In the genomic region with DNA sequence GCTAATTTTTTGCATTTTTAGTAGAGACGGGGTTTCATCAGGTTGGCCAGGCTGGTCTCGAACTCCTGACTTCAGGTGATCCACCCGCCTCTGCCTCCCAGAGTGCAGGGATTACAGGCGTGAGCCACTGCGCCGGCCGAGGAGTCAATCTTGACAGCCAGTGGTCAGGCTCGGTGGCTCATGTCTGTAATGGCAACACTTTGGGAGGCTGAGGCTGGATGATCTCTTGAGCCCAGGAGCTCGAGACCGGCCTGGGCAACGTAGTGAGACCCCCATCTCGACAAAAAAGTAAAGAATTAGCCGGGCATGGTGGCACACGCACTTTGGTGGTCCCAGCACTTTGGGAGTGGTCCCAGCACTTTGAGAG, we compare ENCODE assay signal across 10 cellular contexts. TPM values are rescaled to one million over a fixed set of nuclear protein-coding genes. Genes with fewer than 3 reads are reported as not detected.
DNase-seq lines count a peak whose midpoint lies in the region; ATAC-seq and TF ChIP-seq lines count a peak whose summit lies in the region.
"Had no signal": no experiment of that assay in that cellular context is flagged by ENCODE, and none has a peak within 500 bp of the region (broad histone marks: within the 10 kb centered on the region; RNA-seq: fewer than 3 reads in every experiment).

No MANE protein-coding gene starts in this region.

- peaks cover 12% of the 10 kb centered on the region for H3K36me3 Mint-ChIP-seq in activated CD8-positive, alpha-beta memory T cell treated with anti-CD3 and anti-CD28 coated beads, Interleukin-2, amount 10 ng/mL, durations not matched to agents 7 days and 5 days

- TF ChIP-seq CTCF in astrocyte of the cerebellum (IDR thresholded peaks at IDR 0.05; ENCODE audit: low read depth, low read length, missing control alignments): no peak
- TF ChIP-seq CTCF in liver (IDR thresholded peaks at IDR 0.05; ENCODE audit: low read depth, low read length, missing input control): no peak
- no peak for TF ChIP-seq CTCF in thyroid gland (IDR thresholded peaks at IDR 0.05)

- ATAC-seq in activated CD8-positive, alpha-beta memory T cell treated with anti-CD3 and anti-CD28 coated beads, Interleukin-2, amount 10 ng/mL, durations not matched to agents 7 days and 5 days: no peak
- no peak for ATAC-seq in HG03342 (IDR thresholded peaks at IDR 0.05; ENCODE audit: unreplicated experiment)

- no peak for TF ChIP-seq POLR2A in thyroid gland (IDR thresholded peaks at IDR 0.05)

- H3K9me3 Mint-ChIP-seq in activated CD8-positive, alpha-beta memory T cell treated with anti-CD3 and anti-CD28 coated beads, Interleukin-2, amount 10 ng/mL, durations not matched to agents 7 days and 5 days (ENCODE audit: low read depth): no peaks in the 10 kb centered on the region

- peaks cover 3% of the 10 kb centered on the region for H3K27me3 Mint-ChIP-seq in activated CD8-positive, alpha-beta memory T cell treated with anti-CD3 and anti-CD28 coated beads, Interleukin-2, amount 10 ng/mL, durations not matched to agents 7 days and 5 days

- H3K4me3 ChIP-seq in astrocyte of the cerebellum (ENCODE audit: low read depth, low read length): peak overlapping the region; percentile 75
- H3K4me3 ChIP-seq in liver (ENCODE audit: low read depth in 1 of 3, low read length in 3 of 3): peak overlapping the region; percentile 82 to 95 (median 92)
- H3K4me3 ChIP-seq in thyroid gland (replicated peaks in 1 of 3): peak overlapping the region in 2 of 3 donors; percentile 83 to 86

- TF ChIP-seq RAD21 in liver (IDR thresholded peaks at IDR 0.05): no peak

- H3K27ac ChIP-seq in liver (ENCODE audit: low read depth in 1 of 2, low read length in 2 of 2): peak overlapping the region; percentile 83 to 95
- peak overlapping the region; percentile 80 to 86 (median 86) for H3K27ac ChIP-seq in thyroid gland

- H3K27ac Mint-ChIP-seq in activated CD8-positive, alpha-beta memory T cell treated with anti-CD3 and anti-CD28 coated beads, Interleukin-2, amount 10 ng/mL, durations not matched to agents 7 days and 5 days: peak overlapping the region; percentile 78

- H3K9me3 ChIP-seq in liver (ENCODE audit: control insufficient read depth in 4 of 4, low read length in 3 of 4) (no peaks in the 10 kb centered on the region), thyroid gland (no peaks in the 10 kb centered on the region)

- H3K4me1 Mint-ChIP-seq in activated CD8-positive, alpha-beta memory T cell treated with anti-CD3 and anti-CD28 coated beads, Interleukin-2, amount 10 ng/mL, durations not matched to agents 7 days and 5 days: peaks cover 44% of the 10 kb centered on the region

- in situ Hi-C loops in astrocyte of the cerebellum (cut with HindIII; ENCODE audit: low sequenced_read_pairs): no loop called here

- no peaks in the 10 kb centered on the region for H3K27me3 ChIP-seq in liver (ENCODE audit: control insufficient read depth in 4 of 4, insufficient read depth in 4 of 4, low read length in 3 of 4)
- H3K27me3 ChIP-seq in thyroid gland: no peaks in the 10 kb centered on the region

- CTCF ChIA-PET in activated CD8-positive, alpha-beta memory T cell treated with anti-CD3 and anti-CD28 coated beads, Interleukin-2, amount 10 ng/mL, durations not matched to agents 7 days and 5 days (lab: Charles Lee): interaction anchor here (0.6 to 8.3 kb wide), 4 partner anchors 16 to 421 kb away, joined by 3 to 73 read pairs (median 4); a partner anchor contains a TSS

- intact Hi-C loops in thyroid gland (cut with DNase I): no loop called here

- H3K4me3 Mint-ChIP-seq in activated CD8-positive, alpha-beta memory T cell treated with anti-CD3 and anti-CD28 coated beads, Interleukin-2, amount 10 ng/mL, durations not matched to agents 7 days and 5 days: peak overlapping the region; percentile 89

- H3K9ac ChIP-seq in liver (ENCODE audit: low read depth in 1 of 2, low read length in 2 of 2): peak overlapping the region in 1 of 2 donors; percentile 74

- H3K4me1 ChIP-seq in liver (ENCODE audit: control insufficient read depth in 4 of 4, insufficient read depth in 4 of 4, low read length in 3 of 4) (peaks cover 6 to 17% (median 12%) of the 10 kb centered on the region in 4 donors), thyroid gland (peaks cover 16 to 57% of the 10 kb centered on the region in 2 donors)

- 58% methylated on average over 14 of the region's 14 CpGs for WGBS in liver
- WGBS in thyroid gland, 2 donors: 56 to 62% methylated on average over 11 to 12 of the region's 14 CpGs

- H3K36me3 ChIP-seq in liver (ENCODE audit: control insufficient read depth in 4 of 4, insufficient read depth in 3 of 4, low read depth in 1 of 4, low read length in 3 of 4) (peaks cover 0 to 3% (median under 1%) of the 10 kb centered on the region in 4 donors), thyroid gland (no peaks in the 10 kb centered on the region)

- DNase-seq in activated CD8-positive, alpha-beta memory T cell treated with anti-CD3 and anti-CD28 coated beads, Interleukin-2, amount 10 ng/mL, durations not matched to agents 7 days and 5 days: no peak
- no peak for DNase-seq in activated CD8-positive, alpha-beta memory T cell treated with anti-CD3 and anti-CD28 coated beads, Interleukin-2, amount 50 U/mL, for 4 hours
- DNase-seq in astrocyte of the cerebellum (ENCODE audit: low read depth): no peak
- no peak for DNase-seq in thyroid gland
- no peak for DNase-seq in iPS-NIHi11 (ENCODE audit: low spot score)
- no peak for DNase-seq in EL
- DNase-seq: kidney glomerular epithelial cell, NCI-H2029 treated with DMSO at 0.1 percent for 48 hours had no signal

TF ChIP-seq in liver, 16 proteins besides CTCF, POLR2A, EP300 and RAD21:
- TF ChIP-seq FOXA1 (IDR thresholded peaks at IDR 0.05) (no peak), HNF4G (IDR thresholded peaks at IDR 0.05) (no peak), FOXA2 (IDR thresholded peaks at IDR 0.05) (no peak), NR2F2 (IDR thresholded peaks at IDR 0.05) (no peak), HNF4A (conservative IDR thresholded peaks at IDR 0.05) (no peak), JUND (IDR thresholded peaks at IDR 0.05) (no peak), SP1 (IDR thresholded peaks at IDR 0.05) (no peak), GABPA (IDR thresholded peaks at IDR 0.05 in 1 of 2, conservative IDR thresholded peaks at IDR 0.05 in 1 of 2) (no peak), TAF1 (conservative IDR thresholded peaks at IDR 0.05) (no peak), YY1 (IDR thresholded peaks at IDR 0.05) (no peak), RXRA (IDR thresholded peaks at IDR 0.05) (no peak), EGR1 (IDR thresholded peaks at IDR 0.05; ENCODE audit: low read depth in 2 of 2) (no peak)
- TF ChIP-seq, protein P1, sequence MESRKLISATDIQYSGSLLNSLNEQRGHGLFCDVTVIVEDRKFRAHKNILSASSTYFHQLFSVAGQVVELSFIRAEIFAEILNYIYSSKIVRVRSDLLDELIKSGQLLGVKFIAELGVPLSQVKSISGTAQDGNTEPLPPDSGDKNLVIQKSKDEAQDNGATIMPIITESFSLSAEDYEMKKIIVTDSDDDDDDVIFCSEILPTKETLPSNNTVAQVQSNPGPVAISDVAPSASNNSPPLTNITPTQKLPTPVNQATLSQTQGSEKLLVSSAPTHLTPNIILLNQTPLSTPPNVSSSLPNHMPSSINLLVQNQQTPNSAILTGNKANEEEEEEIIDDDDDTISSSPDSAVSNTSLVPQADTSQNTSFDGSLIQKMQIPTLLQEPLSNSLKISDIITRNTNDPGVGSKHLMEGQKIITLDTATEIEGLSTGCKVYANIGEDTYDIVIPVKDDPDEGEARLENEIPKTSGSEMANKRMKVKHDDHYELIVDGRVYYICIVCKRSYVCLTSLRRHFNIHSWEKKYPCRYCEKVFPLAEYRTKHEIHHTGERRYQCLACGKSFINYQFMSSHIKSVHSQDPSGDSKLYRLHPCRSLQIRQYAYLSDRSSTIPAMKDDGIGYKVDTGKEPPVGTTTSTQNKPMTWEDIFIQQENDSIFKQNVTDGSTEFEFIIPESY (IDR thresholded peaks at IDR 0.05): no peak
- TF ChIP-seq, protein P2, sequence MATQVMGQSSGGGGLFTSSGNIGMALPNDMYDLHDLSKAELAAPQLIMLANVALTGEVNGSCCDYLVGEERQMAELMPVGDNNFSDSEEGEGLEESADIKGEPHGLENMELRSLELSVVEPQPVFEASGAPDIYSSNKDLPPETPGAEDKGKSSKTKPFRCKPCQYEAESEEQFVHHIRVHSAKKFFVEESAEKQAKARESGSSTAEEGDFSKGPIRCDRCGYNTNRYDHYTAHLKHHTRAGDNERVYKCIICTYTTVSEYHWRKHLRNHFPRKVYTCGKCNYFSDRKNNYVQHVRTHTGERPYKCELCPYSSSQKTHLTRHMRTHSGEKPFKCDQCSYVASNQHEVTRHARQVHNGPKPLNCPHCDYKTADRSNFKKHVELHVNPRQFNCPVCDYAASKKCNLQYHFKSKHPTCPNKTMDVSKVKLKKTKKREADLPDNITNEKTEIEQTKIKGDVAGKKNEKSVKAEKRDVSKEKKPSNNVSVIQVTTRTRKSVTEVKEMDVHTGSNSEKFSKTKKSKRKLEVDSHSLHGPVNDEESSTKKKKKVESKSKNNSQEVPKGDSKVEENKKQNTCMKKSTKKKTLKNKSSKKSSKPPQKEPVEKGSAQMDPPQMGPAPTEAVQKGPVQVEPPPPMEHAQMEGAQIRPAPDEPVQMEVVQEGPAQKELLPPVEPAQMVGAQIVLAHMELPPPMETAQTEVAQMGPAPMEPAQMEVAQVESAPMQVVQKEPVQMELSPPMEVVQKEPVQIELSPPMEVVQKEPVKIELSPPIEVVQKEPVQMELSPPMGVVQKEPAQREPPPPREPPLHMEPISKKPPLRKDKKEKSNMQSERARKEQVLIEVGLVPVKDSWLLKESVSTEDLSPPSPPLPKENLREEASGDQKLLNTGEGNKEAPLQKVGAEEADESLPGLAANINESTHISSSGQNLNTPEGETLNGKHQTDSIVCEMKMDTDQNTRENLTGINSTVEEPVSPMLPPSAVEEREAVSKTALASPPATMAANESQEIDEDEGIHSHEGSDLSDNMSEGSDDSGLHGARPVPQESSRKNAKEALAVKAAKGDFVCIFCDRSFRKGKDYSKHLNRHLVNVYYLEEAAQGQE (IDR thresholded peaks at IDR 0.05): no peak

RNA-seq across cellular contexts. Expression of a gene that starts 0.6 kb away (rescaled TPM):
- total RNA-seq in activated CD8-positive, alpha-beta memory T cell treated with anti-CD3 and anti-CD28 coated beads, Interleukin-2, amount 10 ng/mL, durations not matched to agents 7 days and 5 days: 10 to 100 TPM; 52.2 to 70.2 TPM
- total RNA-seq in liver (10 to 100 TPM; 13.5 to 24.1 TPM), thyroid gland (10 to 100 TPM; 41.2 to 87.2 (median 69.1) TPM)
- 10 to 100 TPM in 1 of 2 donors, 1 to 10 TPM in 1; 8.1 to 10.9 TPM for polyA plus RNA-seq in liver

RNA-seq across cellular contexts. Expression of a gene that starts 18.0 kb away (rescaled TPM):
- total RNA-seq in activated CD8-positive, alpha-beta memory T cell treated with anti-CD3 and anti-CD28 coated beads, Interleukin-2, amount 10 ng/mL, durations not matched to agents 7 days and 5 days: 10 to 100 TPM in 1 of 2 experiments, 1 to 10 TPM in 1; 9.9 to 21.3 TPM
- total RNA-seq in liver (10 to 100 TPM; 16.1 to 48.0 TPM), thyroid gland (100 to 1,000 TPM in 1 of 4 donors, 10 to 100 TPM in 2, 1 to 10 TPM in 1; 9.2 to 110 (median 33.3) TPM)
- polyA plus RNA-seq in liver: 10 to 100 TPM; 12.2 to 20.5 TPM
